ENCODE assay signal across 27 cellular contexts in the genomic region with DNA sequence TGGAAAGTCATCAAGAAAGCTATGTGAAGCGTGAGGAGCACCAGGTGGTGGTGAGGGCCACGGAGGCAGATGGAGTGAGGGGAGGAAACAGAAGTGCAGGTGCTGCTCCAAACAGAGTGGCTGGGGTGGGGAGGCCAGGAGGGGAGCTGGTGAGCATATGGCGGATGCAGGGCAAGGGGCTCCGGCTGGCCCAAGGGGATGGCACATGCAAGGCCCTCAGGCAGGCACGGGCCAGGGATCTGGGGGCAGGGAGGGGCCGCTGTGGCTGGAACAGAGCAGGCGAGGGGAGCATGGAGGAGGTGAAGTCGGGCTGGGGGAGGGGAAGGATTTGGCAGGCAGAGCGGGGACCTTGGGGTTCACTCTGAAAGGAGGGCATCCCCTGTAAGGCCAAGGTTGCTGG.
"Had no signal": no experiment of that assay in that cellular context is flagged by ENCODE, and none has a peak within 500 bp of the region (broad histone marks: within the 10 kb centered on the region; RNA-seq: fewer than 3 reads in every experiment).

No MANE protein-coding gene starts in this region.

- H3K9me3 ChIP-seq: thyroid gland had no signal

- H3K27ac ChIP-seq: dorsolateral prefrontal cortex, epithelial cell of prostate, gastroesophageal sphincter, heart right ventricle, lower lobe of right lung, pancreas, stomach, thyroid gland, vagina had no signal

- ATAC-seq: esophagus mucosa; gastroesophageal sphincter; left ventricle myocardium superior; lower lobe of right lung; naive thymus-derived CD8-positive, alpha-beta T cell; pancreas; sciatic nerve; stimulated activated effector memory CD8-positive, alpha-beta T cell treated with anti-CD3 and anti-CD28 coated beads, Interleukin-12 subunit alpha, Interleukin-12 subunit beta, amount 100 ng/mL, for 72 hours had no signal

- H3K4me2 ChIP-seq: smooth muscle cell had no signal

- DNase-seq: dorsolateral prefrontal cortex; effector CD4-positive, alpha-beta T cell; endodermal cell; foreskin fibroblast; heart right ventricle; hypothalamus; immature natural killer cell; islet precursor cell; left ventricle myocardium superior; lower lobe of right lung; naive thymus-derived CD8-positive, alpha-beta T cell; nephron progenitor cell; occipital lobe; stimulated activated CD4-positive, alpha-beta T cell treated with anti-CD3 and anti-CD28 coated beads, Interleukin-2, amount 100 ng/mL, for 24 hours; stimulated activated CD4-positive, alpha-beta T cell treated with anti-CD3 and anti-CD28 coated beads, Interleukin-4, amount 100 ng/mL, for 24 hours; stimulated activated naive CD4-positive, alpha-beta T cell treated with Interleukin-2 at 50 U/mL for 16 hours; stomach; thyroid gland; trophoblast cell had no signal

- H3K4me3 ChIP-seq: dorsolateral prefrontal cortex, gastroesophageal sphincter, heart right ventricle, lower lobe of right lung, pancreas, smooth muscle cell, stomach, thyroid gland, vagina had no signal

- H3K27me3 ChIP-seq: pancreas, thyroid gland, vagina had no signal

- H3K4me1 ChIP-seq: gastroesophageal sphincter, heart right ventricle, lower lobe of right lung, pancreas, stomach, thyroid gland, vagina had no signal

- H3K36me3 ChIP-seq: gastroesophageal sphincter, heart right ventricle, lower lobe of right lung, pancreas, stomach, thyroid gland, vagina had no signal
